ENCODE assay signal across 10 cellular contexts in the genomic region with DNA sequence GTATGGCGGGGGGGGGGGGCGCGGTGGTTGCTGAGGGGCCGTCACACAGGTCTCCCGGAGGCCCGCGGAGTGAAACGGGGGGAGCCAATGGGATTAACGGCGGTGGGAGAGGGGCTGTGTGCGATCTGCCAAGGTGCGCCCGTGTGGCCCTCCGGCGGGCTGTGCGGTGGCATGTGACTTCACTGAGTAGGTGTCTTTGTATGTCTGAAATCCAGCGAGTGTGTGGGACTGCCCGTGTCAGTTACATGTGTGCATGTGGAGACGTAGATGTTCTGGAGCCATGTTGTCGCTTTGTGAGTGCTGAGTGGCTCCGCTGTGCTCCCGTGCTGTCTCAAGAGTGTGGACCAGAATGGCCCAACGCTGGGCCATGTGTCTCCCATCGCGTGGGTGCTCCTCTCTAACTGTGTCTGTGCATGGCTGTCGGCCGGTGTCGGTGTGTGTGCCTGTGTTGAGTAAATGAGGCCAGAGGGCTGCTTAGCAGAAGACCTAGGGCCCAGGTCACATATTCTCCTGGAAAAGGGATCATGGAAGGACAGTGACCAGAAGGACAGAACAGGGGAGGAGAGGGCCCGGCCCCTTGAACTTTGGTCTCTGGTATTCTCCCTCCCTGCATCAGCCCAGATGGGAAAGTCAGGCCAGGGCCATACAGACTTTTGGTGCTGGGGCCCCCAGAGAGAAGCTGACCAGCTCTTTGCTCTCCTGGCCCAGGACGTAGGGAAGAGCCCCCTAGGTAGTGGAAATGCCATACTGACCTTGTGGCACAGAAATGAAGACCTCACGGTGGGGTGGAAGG. TPM values are rescaled to one million over a fixed set of nuclear protein-coding genes. Genes with fewer than 3 reads are reported as not detected.
DNase-seq lines count a peak whose midpoint lies in the region; ATAC-seq and TF ChIP-seq lines count a peak whose summit lies in the region.
"Had no signal": no experiment of that assay in that cellular context is flagged by ENCODE, and none has a peak within 500 bp of the region (broad histone marks: within the 10 kb centered on the region; RNA-seq: fewer than 3 reads in every experiment).

No MANE protein-coding gene starts in this region.

- no peaks in the 10 kb centered on the region for H3K9me2 ChIP-seq in Loucy (replicated peaks; ENCODE audit: low read depth, low read length)

- WGBS in upper lobe of left lung, 2 donors: 21 to 42% methylated on average over 11 to 31 of the region's 31 CpGs

- H3K4me3 ChIP-seq in BLaER1 treated with 17β-estradiol and CSF1 and Interleukin-3, amounts not matched to agents 10 nM and 100 nM: peak overlapping the region in 5 of 10 experiments; percentile 66 to 79 (median 73); a peak in 10 of 20 replicates
- peak overlapping the region; percentile 73 for H3K4me3 ChIP-seq in Loucy (ENCODE audit: low read length, poor library complexity, severe bottlenecking)
- peak overlapping the region; percentile 90 to 91 for H3K4me3 ChIP-seq in cardiac fibroblast (replicated peaks in 1 of 2; ENCODE audit: low read depth in 2 of 2, low read length in 2 of 2)
- H3K4me3 ChIP-seq in upper lobe of left lung: peak overlapping the region; percentile 54 to 92 (median 72)

- TF ChIP-seq POLR2A in upper lobe of left lung (IDR thresholded peaks at IDR 0.05): no peak

- H3K27ac ChIP-seq in BLaER1 treated with 17β-estradiol and CSF1 and Interleukin-3, amounts not matched to agents 10 nM and 100 nM: no peak overlapping the region
- H3K27ac ChIP-seq in upper lobe of left lung: peak overlapping the region; percentile 85 to 99 (median 86)
- H3K27ac ChIP-seq: HL-60 had no signal

- H3F3A ChIP-seq in Loucy (ENCODE audit: low read depth): 0 out of 2 replicates have a peak, but pooled peaks cover 5% of the 10 kb centered on the region

- no peak for TF ChIP-seq EP300 in upper lobe of left lung (IDR thresholded peaks at IDR 0.05)

- DNase-seq in cardiac fibroblast (ENCODE audit: low read depth in 2 of 2) (peak; percentile 18 to 31), lung microvascular endothelial cell (ENCODE audit: low read depth in 2 of 2) (peak; percentile 38 to 52), upper lobe of left lung (peak; percentile 40 to 76), GM19240 (ENCODE audit: insufficient read length, low spot score) (no peak)
- no peak for DNase-seq in activated effector memory CD4-positive, alpha-beta T cell treated with Interleukin-2 at 50 U/mL for 16 hours

- H4K20me1 ChIP-seq in BLaER1 treated with 17β-estradiol and CSF1 and Interleukin-3, amounts not matched to agents 10 nM and 100 nM: peaks cover 0 to 46% (median 21%) of the 10 kb centered on the region in 11 experiments; a peak in 17 of 22 replicates
- peaks cover 19% of the 10 kb centered on the region for H4K20me1 ChIP-seq in Loucy (ENCODE audit: insufficient read depth, low read length, poor library complexity, severe bottlenecking)

- H3K4me1 ChIP-seq in BLaER1 treated with 17β-estradiol and CSF1 and Interleukin-3, amounts not matched to agents 10 nM and 100 nM: peaks cover 9 to 81% (median 58%) of the 10 kb centered on the region in 10 experiments
- peaks cover 47% of the 10 kb centered on the region for H3K4me1 ChIP-seq in Loucy (ENCODE audit: insufficient read depth, low read length, poor library complexity, severe bottlenecking)
- H3K4me1 ChIP-seq in upper lobe of left lung: peaks cover 68 to 81% (median 72%) of the 10 kb centered on the region in 4 donors

- H3K9ac ChIP-seq in BLaER1 treated with 17β-estradiol and CSF1 and Interleukin-3, amounts not matched to agents 10 nM and 100 nM: peak overlapping the region in 2 of 11 experiments; percentile 57 to 89; a peak in 5 of 22 replicates
- peak overlapping the region; percentile 72 for H3K9ac ChIP-seq in Loucy (ENCODE audit: low read depth, low read length, poor library complexity, severe bottlenecking)

- ATAC-seq in upper lobe of left lung (ENCODE audit: low FRiP score in 2 of 2) (no peak), HG03565 (IDR thresholded peaks at IDR 0.05; ENCODE audit: unreplicated experiment) (no peak)

- H3K4me2 ChIP-seq in BLaER1 treated with 17β-estradiol and CSF1 and Interleukin-3, amounts not matched to agents 10 nM and 100 nM: peak overlapping the region; percentile 85 to 97 (median 95); a peak in 21 of 22 replicates
- peak overlapping the region; percentile 93 for H3K4me2 ChIP-seq in Loucy (ENCODE audit: low read depth, low read length, poor library complexity, severe bottlenecking)

- no peak overlapping the region for H2AFZ ChIP-seq in Loucy (ENCODE audit: low read length)

- H3K36me3 ChIP-seq in BLaER1 treated with 17β-estradiol and CSF1 and Interleukin-3, amounts not matched to agents 10 nM and 100 nM: no peaks in the 10 kb centered on the region; a peak in 1 of 22 replicates
- H3K36me3 ChIP-seq in Loucy (ENCODE audit: insufficient read depth, low read length) (peaks cover 3% of the 10 kb centered on the region; the same call in 1 of the 2 replicates), upper lobe of left lung (peaks cover 0 to 21% (median 19%) of the 10 kb centered on the region in 4 donors)

- no peaks in the 10 kb centered on the region for H3K9me3 ChIP-seq in BLaER1 treated with 17β-estradiol and CSF1 and Interleukin-3, amounts not matched to agents 10 nM and 100 nM (replicated peaks in 1 of 11)
- H3K9me3 ChIP-seq in Loucy (ENCODE audit: insufficient read depth, low read depth, low read length) (no peaks in the 10 kb centered on the region), upper lobe of left lung (no peaks in the 10 kb centered on the region)

- peaks cover 72 to 100% (median 100%) of the 10 kb centered on the region in 11 experiments for H3K27me3 ChIP-seq in BLaER1 treated with 17β-estradiol and CSF1 and Interleukin-3, amounts not matched to agents 10 nM and 100 nM
- no peaks in the 10 kb centered on the region for H3K27me3 ChIP-seq in Loucy (ENCODE audit: insufficient read depth, low read length, poor library complexity, severe bottlenecking)
- H3K27me3 ChIP-seq in upper lobe of left lung: no peaks in the 10 kb centered on the region

- H3K79me2 ChIP-seq in Loucy (ENCODE audit: insufficient read depth, low read length): peaks cover 42% of the 10 kb centered on the region

- TF ChIP-seq CTCF in Loucy (conservative IDR thresholded peaks at IDR 0.05; ENCODE audit: low read length) (no peak), cardiac fibroblast (IDR thresholded peaks at IDR 0.05; ENCODE audit: low read depth, low read length) (no peak), upper lobe of left lung (IDR thresholded peaks at IDR 0.05) (no peak)

RNA-seq across cellular contexts. Expression of a gene that starts 1.6 kb away (rescaled TPM):
- total RNA-seq in lung microvascular endothelial cell (45.1 and 56.0 TPM in 2 replicates), upper lobe of left lung (100 to 1,000 TPM; 142 to 463 (median 224) TPM)

RNA-seq across cellular contexts. Expression of a gene that starts 4.5 kb away (rescaled TPM):
- total RNA-seq in lung microvascular endothelial cell (0.20 and 0.22 TPM in 2 replicates), upper lobe of left lung (1 to 10 TPM in 4 of 6 donors, under 1 TPM in 2; 0.46 to 2.6 (median 1.5) TPM)
- total RNA-seq: renal cortical epithelial cell had no signal

RNA-seq across cellular contexts. Expression of a gene that starts 14.8 kb away (rescaled TPM):
- total RNA-seq in lung microvascular endothelial cell: 69.8 and 70.2 TPM in 2 replicates
- total RNA-seq in upper lobe of left lung: 100 to 1,000 TPM; 136 to 221 (median 144) TPM

RNA-seq across cellular contexts. Expression of a gene that starts 21.5 kb away (rescaled TPM):
- total RNA-seq in lung microvascular endothelial cell (not detected in 2 replicates), upper lobe of left lung (10 to 100 TPM; 10.5 to 86.6 (median 35.6) TPM)

RNA-seq across cellular contexts. Expression of a gene that starts 43.9 kb away (rescaled TPM):
- total RNA-seq in lung microvascular endothelial cell (28.3 and 43.5 TPM in 2 replicates), upper lobe of left lung (10 to 100 TPM; 36.9 to 70.2 (median 63.0) TPM)

Comparison
In these comparisons a context has a peak if more than half of its experiments do, and no peak if none do; other contexts are left out.
1. H3K27ac ChIP-seq: peak in upper lobe of left lung (4 of 4); none in BLaER1 treated with 17β-estradiol and CSF1 and Interleukin-3, amounts not matched to agents 10 nM and 100 nM (0 of 11).
2. DNase-seq: peak in cardiac fibroblast (2 of 2), lung microvascular endothelial cell (2 of 2) and upper lobe of left lung (2 of 2); none in GM19240 (single experiment) and activated effector memory CD4-positive, alpha-beta T cell treated with Interleukin-2 at 50 U/mL for 16 hours (single experiment).